ENCODE assay signal across 27 cellular contexts in genomic region chr1:160723332-160723731, GRCh38. TPM values are rescaled to one million over a fixed set of nuclear protein-coding genes. Genes with fewer than 3 reads are reported as not detected.
DNase-seq lines count a peak whose midpoint lies in the region; ATAC-seq and TF ChIP-seq lines count a peak whose summit lies in the region.
"Had no signal": no experiment of that assay in that cellular context is flagged by ENCODE, and none has a peak within 500 bp of the region (broad histone marks: within the 10 kb centered on the region; RNA-seq: fewer than 3 reads in every experiment).

No MANE protein-coding gene starts in this region.

- 0 out of 2 replicates have a peak, but pooled peaks cover under 1% of the 10 kb centered on the region for H3K9me2 ChIP-seq in GM23338 (ENCODE audit: insufficient read depth)

- no peak for ATAC-seq in activated CD8-positive, alpha-beta memory T cell treated with anti-CD3 and anti-CD28 coated beads, Interleukin-2, amount 10 ng/mL, durations not matched to agents 7 days and 5 days
- ATAC-seq in GM23338 (no peak), GM21723 (IDR thresholded peaks at IDR 0.05; ENCODE audit: unreplicated experiment) (no peak)
- ATAC-seq in activated T-helper 17 cell treated with anti-CD3 and anti-CD28 coated beads, Interleukin-2, amount 50 U/mL, for 72 hours (replicated peaks), result no peak
- no peak for ATAC-seq in natural killer cell treated with Interleukin-12 subunit alpha and Interleukin-12 subunit beta and Interleukin-15 and Interleukin-18, amount 100 ng/mL, for 72 hours
- ATAC-seq: Right ventricle myocardium inferior had no signal

- peak overlapping the region; percentile 86 for H3K27ac Mint-ChIP-seq in activated CD8-positive, alpha-beta memory T cell treated with anti-CD3 and anti-CD28 coated beads, Interleukin-2, amount 10 ng/mL, durations not matched to agents 7 days and 5 days
- H3K27ac Mint-ChIP-seq in GM23338, result no peak overlapping the region
- no peak overlapping the region for H3K27ac Mint-ChIP-seq in activated T-helper 17 cell treated with anti-CD3 and anti-CD28 coated beads, Interleukin-2, amount 50 U/mL, for 72 hours
- H3K27ac Mint-ChIP-seq in natural killer cell treated with Interleukin-12 subunit alpha and Interleukin-12 subunit beta and Interleukin-15 and Interleukin-18, amount 100 ng/mL, for 72 hours, result peak overlapping the region; percentile 68 to 85

- no peak overlapping the region for H3K27ac ChIP-seq in GM23338 (ENCODE audit: low read depth)
- H3K27ac ChIP-seq: KMS-11, PC-9, SJCRH30 had no signal

- DNase-seq in activated CD8-positive, alpha-beta memory T cell treated with anti-CD3 and anti-CD28 coated beads, Interleukin-2, amount 10 ng/mL, durations not matched to agents 7 days and 5 days, result no peak
- no peak for DNase-seq in activated CD8-positive, alpha-beta memory T cell treated with anti-CD3 and anti-CD28 coated beads for 24 hours
- DNase-seq in GM23338 (ENCODE audit: low spot score) (no peak), iPS-NIHi7 (ENCODE audit: extremely low spot score) (no peak), mesenteric fat pad (ENCODE audit: low spot score) (no peak)
- DNase-seq in natural killer cell treated with Interleukin-12 subunit alpha and Interleukin-12 subunit beta and Interleukin-15 and Interleukin-18, amount 100 ng/mL, for 72 hours (ENCODE audit: low spot score), result no peak
- DNase-seq: C1 segment of cervical spinal cord; CD4-positive, alpha-beta memory T cell; COR-L47; DMS 273 treated with DMSO at 0.1 percent for 48 hours; DMS79 treated with DMSO at 0.1 percent for 48 hours; NCI-H1105; NCI-H1436 treated with DMSO at 0.1 percent for 48 hours; NCI-H187 treated with DMSO at 0.1 percent for 48 hours; NCI-H2171 treated with DMSO at 0.1 percent for 48 hours; NCI-H345; NCI-H524; NCI-H748 treated with DMSO at 0.1 percent for 48 hours; PC-9; SJCRH30 had no signal

- no peaks in the 10 kb centered on the region for H3K27me3 Mint-ChIP-seq in activated CD8-positive, alpha-beta memory T cell treated with anti-CD3 and anti-CD28 coated beads, Interleukin-2, amount 10 ng/mL, durations not matched to agents 7 days and 5 days
- H3K27me3 Mint-ChIP-seq in GM23338 (ENCODE audit: insufficient read depth, low read depth, poor library complexity), result no peaks in the 10 kb centered on the region
- no peaks in the 10 kb centered on the region for H3K27me3 Mint-ChIP-seq in activated T-helper 17 cell treated with anti-CD3 and anti-CD28 coated beads, Interleukin-2, amount 50 U/mL, for 72 hours
- no peaks in the 10 kb centered on the region for H3K27me3 Mint-ChIP-seq in natural killer cell treated with Interleukin-12 subunit alpha and Interleukin-12 subunit beta and Interleukin-15 and Interleukin-18, amount 100 ng/mL, for 72 hours
- H3K27me3 Mint-ChIP-seq: CD4-positive, alpha-beta memory T cell had no signal

- no peaks in the 10 kb centered on the region for H3F3A ChIP-seq in GM23338 (replicated peaks; ENCODE audit: low read depth)

- peak overlapping the region; percentile 79; the same call in 1 of the 2 replicates for H2AFZ ChIP-seq in GM23338
- H2AFZ ChIP-seq: PC-9 had no signal

- H3K4me1 Mint-ChIP-seq in activated CD8-positive, alpha-beta memory T cell treated with anti-CD3 and anti-CD28 coated beads, Interleukin-2, amount 10 ng/mL, durations not matched to agents 7 days and 5 days, result peaks cover 26% of the 10 kb centered on the region
- peaks cover 11% of the 10 kb centered on the region; the same call in 2 of the 3 replicates for H3K4me1 Mint-ChIP-seq in GM23338
- peaks cover 11% of the 10 kb centered on the region for H3K4me1 Mint-ChIP-seq in activated T-helper 17 cell treated with anti-CD3 and anti-CD28 coated beads, Interleukin-2, amount 50 U/mL, for 72 hours
- H3K4me1 Mint-ChIP-seq in natural killer cell treated with Interleukin-12 subunit alpha and Interleukin-12 subunit beta and Interleukin-15 and Interleukin-18, amount 100 ng/mL, for 72 hours (ENCODE audit: low read depth in 2 of 2), result peaks cover 31 to 40% of the 10 kb centered on the region in 2 donors

- H3K27me3 ChIP-seq in GM23338 (ENCODE audit: insufficient read depth), result no peaks in the 10 kb centered on the region
- H3K27me3 ChIP-seq: SJCRH30 had no signal

- peaks cover 1% of the 10 kb centered on the region for H3K36me3 Mint-ChIP-seq in activated CD8-positive, alpha-beta memory T cell treated with anti-CD3 and anti-CD28 coated beads, Interleukin-2, amount 10 ng/mL, durations not matched to agents 7 days and 5 days
- H3K36me3 Mint-ChIP-seq in GM23338 (ENCODE audit: low read depth), result peaks cover 9% of the 10 kb centered on the region; the same call in 2 of the 3 replicates
- no peaks in the 10 kb centered on the region for H3K36me3 Mint-ChIP-seq in activated T-helper 17 cell treated with anti-CD3 and anti-CD28 coated beads, Interleukin-2, amount 50 U/mL, for 72 hours (ENCODE audit: low read depth)
- H3K36me3 Mint-ChIP-seq in natural killer cell treated with Interleukin-12 subunit alpha and Interleukin-12 subunit beta and Interleukin-15 and Interleukin-18, amount 100 ng/mL, for 72 hours, result no peaks in the 10 kb centered on the region
- H3K36me3 Mint-ChIP-seq: CD4-positive, alpha-beta memory T cell had no signal

- H3K36me3 ChIP-seq in GM23338 (ENCODE audit: insufficient read depth), result no peaks in the 10 kb centered on the region
- H3K36me3 ChIP-seq: SJCRH30 had no signal

- no peak overlapping the region for H3K4me3 ChIP-seq in GM23338
- H3K4me3 ChIP-seq: PC-9, SJCRH30 had no signal

- H3K4me3 Mint-ChIP-seq in activated CD8-positive, alpha-beta memory T cell treated with anti-CD3 and anti-CD28 coated beads, Interleukin-2, amount 10 ng/mL, durations not matched to agents 7 days and 5 days, result no peak overlapping the region
- H3K4me3 Mint-ChIP-seq in GM23338, result no peak overlapping the region
- H3K4me3 Mint-ChIP-seq in activated T-helper 17 cell treated with anti-CD3 and anti-CD28 coated beads, Interleukin-2, amount 50 U/mL, for 72 hours, result peak overlapping the region; percentile 64
- peak overlapping the region; percentile 76 for H3K4me3 Mint-ChIP-seq in natural killer cell treated with Interleukin-12 subunit alpha and Interleukin-12 subunit beta and Interleukin-15 and Interleukin-18, amount 100 ng/mL, for 72 hours

- 0 out of 2 replicates have a peak overlapping the region, but pooled peaks have one; percentile 30 for H3K4me2 ChIP-seq in GM23338
- H3K4me2 ChIP-seq: KMS-11, PC-9 had no signal

- no peaks in the 10 kb centered on the region for H3K79me2 ChIP-seq in GM23338 (replicated peaks; ENCODE audit: insufficient read depth)

- no peaks in the 10 kb centered on the region for H4K20me1 ChIP-seq in GM23338 (replicated peaks; ENCODE audit: insufficient read depth)

- peaks cover 24% of the 10 kb centered on the region for H3K4me1 ChIP-seq in GM23338 (ENCODE audit: insufficient read depth)
- H3K4me1 ChIP-seq: SJCRH30 had no signal

- no peak for TF ChIP-seq CTCF in GM23338 (conservative IDR thresholded peaks at IDR 0.05; ENCODE audit: low read depth in 2 of 2)

- H3K9me3 Mint-ChIP-seq in activated CD8-positive, alpha-beta memory T cell treated with anti-CD3 and anti-CD28 coated beads, Interleukin-2, amount 10 ng/mL, durations not matched to agents 7 days and 5 days (ENCODE audit: low read depth), result no peaks in the 10 kb centered on the region
- H3K9me3 Mint-ChIP-seq in GM23338, result peaks cover 10% of the 10 kb centered on the region; the same call in 2 of the 3 replicates
- no peaks in the 10 kb centered on the region for H3K9me3 Mint-ChIP-seq in activated T-helper 17 cell treated with anti-CD3 and anti-CD28 coated beads, Interleukin-2, amount 50 U/mL, for 72 hours
- no peaks in the 10 kb centered on the region for H3K9me3 Mint-ChIP-seq in natural killer cell treated with Interleukin-12 subunit alpha and Interleukin-12 subunit beta and Interleukin-15 and Interleukin-18, amount 100 ng/mL, for 72 hours
- H3K9me3 Mint-ChIP-seq: CD4-positive, alpha-beta memory T cell had no signal

- CTCF ChIA-PET in activated CD8-positive, alpha-beta memory T cell treated with anti-CD3 and anti-CD28 coated beads, Interleukin-2, amount 10 ng/mL, durations not matched to agents 7 days and 5 days (lab: Charles Lee), result interaction anchor here (0.6 to 12.5 kb wide), 17 partner anchors 7 to 228 kb away, joined by 3 to 292 read pairs (median 4); partner anchors contain the start of genes CD48 and SLAMF7

TF ChIP-seq in GM23338, 12 proteins besides CTCF, POLR2A, EP300 and RAD21 (continues in another document):
- TF ChIP-seq ZNF331 (CRISPR knock-in tag; IDR thresholded peaks at IDR 0.05; ENCODE audit: low read depth) (no peak), CREB1 (CRISPR knock-in tag; IDR thresholded peaks at IDR 0.05; ENCODE audit: low read depth) (no peak), NANOG (IDR thresholded peaks at IDR 0.05; ENCODE audit: borderline replicate concordance) (no peak), EZH2phosphoT487 (IDR thresholded peaks at IDR 0.05; ENCODE audit: unreplicated experiment) (no peak), POLR2AphosphoS5 (IDR thresholded peaks at IDR 0.05; ENCODE audit: low read depth) (no peak)

RNA-seq across cellular contexts. Expression of gene CD48, which starts 11.7 kb away (rescaled TPM):
- total RNA-seq in activated CD8-positive, alpha-beta memory T cell treated with anti-CD3 and anti-CD28 coated beads, Interleukin-2, amount 10 ng/mL, durations not matched to agents 7 days and 5 days, result 100 to 1,000 TPM; 304 to 332 TPM
- 0.45 TPM in 1 of 2 replicates, not detected in the other for total RNA-seq in GM23338 (2014; rRNA removed; shearing (Covaris generic))
- 0.34 and 0.43 TPM in 2 replicates for polyA plus RNA-seq in GM23338 (2016; fragmentation: Nextera tagmentation; extraction: Ambion mirVana)
- 100 to 1,000 TPM; 151 to 179 TPM for total RNA-seq in activated T-helper 17 cell treated with anti-CD3 and anti-CD28 coated beads, Interleukin-2, amount 50 U/mL, for 72 hours
- 100 to 1,000 TPM; 434 to 816 TPM for total RNA-seq in natural killer cell treated with Interleukin-12 subunit alpha and Interleukin-12 subunit beta and Interleukin-15 and Interleukin-18, amount 100 ng/mL, for 72 hours
- total RNA-seq in mesenteric fat pad, result 5.3 TPM
- total RNA-seq: A172, PC-9, RPMI7951, SJCRH30 had no signal
- polyA plus RNA-seq: AG04450 had no signal

RNA-seq across cellular contexts. Expression of gene SLAMF7, which starts 15.7 kb away (rescaled TPM):
- 100 to 1,000 TPM; 107 to 126 TPM for total RNA-seq in activated CD8-positive, alpha-beta memory T cell treated with anti-CD3 and anti-CD28 coated beads, Interleukin-2, amount 10 ng/mL, durations not matched to agents 7 days and 5 days
- total RNA-seq in GM23338 (2014; rRNA removed; shearing (Covaris generic)), result not detected in 2 replicates
- 0.11 and 0.14 TPM in 2 replicates for polyA plus RNA-seq in GM23338 (2016; fragmentation: Nextera tagmentation; extraction: Ambion mirVana)
- total RNA-seq in activated T-helper 17 cell treated with anti-CD3 and anti-CD28 coated beads, Interleukin-2, amount 50 U/mL, for 72 hours, result 10 to 100 TPM in 1 of 2 donors, 1 to 10 TPM in 1; 4.5 to 15.0 TPM
- 1,000 to 10,000 TPM in 1 of 2 donors, 100 to 1,000 TPM in 1; 677 to 1,669 TPM for total RNA-seq in natural killer cell treated with Interleukin-12 subunit alpha and Interleukin-12 subunit beta and Interleukin-15 and Interleukin-18, amount 100 ng/mL, for 72 hours
- total RNA-seq in mesenteric fat pad, result 0.64 TPM
- total RNA-seq: RPMI7951, SJCRH30 had no signal
- polyA plus RNA-seq: AG04450 had no signal

Comparison
In these comparisons a context has a peak if more than half of its experiments do, and no peak if none do; other contexts are left out.
1. H3K27ac Mint-ChIP-seq: peak in activated CD8-positive, alpha-beta memory T cell treated with anti-CD3 and anti-CD28 coated beads, Interleukin-2, amount 10 ng/mL, durations not matched to agents 7 days and 5 days (single experiment) and natural killer cell treated with Interleukin-12 subunit alpha and Interleukin-12 subunit beta and Interleukin-15 and Interleukin-18, amount 100 ng/mL, for 72 hours (2 of 2); none in GM23338 (single experiment) and activated T-helper 17 cell treated with anti-CD3 and anti-CD28 coated beads, Interleukin-2, amount 50 U/mL, for 72 hours (single experiment).
2. H3K4me3 Mint-ChIP-seq: peak in activated T-helper 17 cell treated with anti-CD3 and anti-CD28 coated beads, Interleukin-2, amount 50 U/mL, for 72 hours (single experiment) and natural killer cell treated with Interleukin-12 subunit alpha and Interleukin-12 subunit beta and Interleukin-15 and Interleukin-18, amount 100 ng/mL, for 72 hours (single experiment); none in activated CD8-positive, alpha-beta memory T cell treated with anti-CD3 and anti-CD28 coated beads, Interleukin-2, amount 10 ng/mL, durations not matched to agents 7 days and 5 days (single experiment) and GM23338 (single experiment).
3. RNA of gene CD48, which starts 11.7 kb away (total RNA-seq): 434 to 816 TPM in natural killer cell treated with Interleukin-12 subunit alpha and Interleukin-12 subunit beta and Interleukin-15 and Interleukin-18, amount 100 ng/mL, for 72 hours, 304 to 332 TPM in activated CD8-positive, alpha-beta memory T cell treated with anti-CD3 and anti-CD28 coated beads, Interleukin-2, amount 10 ng/mL, durations not matched to agents 7 days and 5 days and 151 to 179 TPM in activated T-helper 17 cell treated with anti-CD3 and anti-CD28 coated beads, Interleukin-2, amount 50 U/mL, for 72 hours; 5.3 TPM in mesenteric fat pad (single experiment) and 0.45 TPM in GM23338; every median in the first group is over 10 times any median in the second.
4. RNA of gene SLAMF7, which starts 15.7 kb away (total RNA-seq): 677 to 1,669 TPM in natural killer cell treated with Interleukin-12 subunit alpha and Interleukin-12 subunit beta and Interleukin-15 and Interleukin-18, amount 100 ng/mL, for 72 hours and 107 to 126 TPM in activated CD8-positive, alpha-beta memory T cell treated with anti-CD3 and anti-CD28 coated beads, Interleukin-2, amount 10 ng/mL, durations not matched to agents 7 days and 5 days; 4.5 to 15.0 TPM in activated T-helper 17 cell treated with anti-CD3 and anti-CD28 coated beads, Interleukin-2, amount 50 U/mL, for 72 hours, 0.64 TPM in mesenteric fat pad (single experiment) and not detected in GM23338; every median in the first group is over 4 times any median in the second.